Comparison of ENCODE assay signal across 1 cellular context in genomic region chr2:149587220-149587949, GRCh38.
A peak's percentile ranks its signal among the peaks of the same experiment; 100 is the strongest.
TF ChIP-seq lines count a peak whose summit lies in the region.

MMADHC (minus strand) TSS chr2:149587775; CDS start chr2:149587097, 678 bp downstream.

TF ChIP-seq in K562, 482 proteins besides CTCF, POLR2A, EP300 and RAD21 (continued from another document and continues in another):
- peak in 2 of 3 experiments; percentile 51 to 87; a peak in 3 of 6 replicates for TF ChIP-seq ZBTB11 (CRISPR knock-in tag; IDR thresholded peaks at IDR 0.05)
- TF ChIP-seq MAFK (IDR thresholded peaks at IDR 0.05; ENCODE audit: low read length), result 0 out of 2 replicates have a peak, but pooled peaks have one; percentile 2
- 0 out of 2 replicates have a peak, but pooled peaks have one; percentile 7 for TF ChIP-seq SIN3B (IDR thresholded peaks at IDR 0.05; ENCODE audit: low read depth)
- no peak for TF ChIP-seq KLF10 (CRISPR knock-in tag; IDR thresholded peaks at IDR 0.05)
- TF ChIP-seq BRCA1 (IDR thresholded peaks at IDR 0.05), result no peak
- TF ChIP-seq BRCA1 (CRISPR knock-in tag; IDR thresholded peaks at IDR 0.05), result no peak
- no peak for TF ChIP-seq CHCHD3 (CRISPR knock-in tag; IDR thresholded peaks at IDR 0.05)
- TF ChIP-seq YY1 (IDR thresholded peaks at IDR 0.05; ENCODE audit: borderline replicate concordance in 1 of 3, control insufficient read depth in 1 of 3, extremely low read depth in 1 of 3, insufficient read depth in 3 of 3, insufficient read length in 1 of 3, insufficient replicate concordance in 2 of 3, low read depth in 1 of 3, low read length in 2 of 3), result peak; percentile 96 to 99 (median 98)
- TF ChIP-seq ZNF583 (CRISPR knock-in tag; IDR thresholded peaks at IDR 0.05), result no peak
- no peak for TF ChIP-seq ZNF121 (CRISPR knock-in tag; conservative IDR thresholded peaks at IDR 0.05)
- no peak for TF ChIP-seq LEF1 (IDR thresholded peaks at IDR 0.05)
- peak; percentile 87 for TF ChIP-seq NKRF (IDR thresholded peaks at IDR 0.05; ENCODE audit: borderline replicate concordance)
- TF ChIP-seq RFX7 (CRISPR knock-in tag; IDR thresholded peaks at IDR 0.05), result no peak
- TF ChIP-seq NRF1 (conservative IDR thresholded peaks at IDR 0.05 in 1 of 2, IDR thresholded peaks at IDR 0.05 in 1 of 2), result peak; percentile 96 to 97
- TF ChIP-seq RBM39 (optimal IDR thresholded peaks at IDR 0.05; ENCODE audit: low read depth, low read length), result no peak
- no peak for TF ChIP-seq SMARCB1 (IDR thresholded peaks at IDR 0.05; ENCODE audit: insufficient read length, low read depth)
- TF ChIP-seq GMEB1 (CRISPR knock-in tag; IDR thresholded peaks at IDR 0.05), result peak; percentile 87
- no peak for TF ChIP-seq ZNF79 (CRISPR knock-in tag; IDR thresholded peaks at IDR 0.05; ENCODE audit: low read depth)
- no peak for TF ChIP-seq HINFP (tag; conservative IDR thresholded peaks at IDR 0.05; ENCODE audit: low read depth)
- TF ChIP-seq MTF1 (CRISPR knock-in tag; IDR thresholded peaks at IDR 0.05; ENCODE audit: borderline replicate concordance), result no peak
- TF ChIP-seq PREB (CRISPR knock-in tag; IDR thresholded peaks at IDR 0.05), result no peak
- peak; percentile 48; the same call in 1 of the 2 replicates for TF ChIP-seq BACH1 (tag; IDR thresholded peaks at IDR 0.05)
- peak in 1 of 2 experiments; percentile 77; a peak in 2 of 4 replicates for TF ChIP-seq HDAC1 (IDR thresholded peaks at IDR 0.05)
- no peak for TF ChIP-seq ZNF124 (CRISPR knock-in tag; IDR thresholded peaks at IDR 0.05)
- no peak for TF ChIP-seq ZNF324 (CRISPR knock-in tag; IDR thresholded peaks at IDR 0.05)
- peak; percentile 51; the same call in 1 of the 2 replicates for TF ChIP-seq PKNOX1 (IDR thresholded peaks at IDR 0.05)
- no peak for TF ChIP-seq ZNF12 (CRISPR knock-in tag; IDR thresholded peaks at IDR 0.05)
- no peak for TF ChIP-seq HMGN3 (IDR thresholded peaks at IDR 0.05; ENCODE audit: borderline replicate concordance, extremely low read depth, insufficient read length, low read depth, low read length)
- no peak; a peak in 1 of 4 replicates for TF ChIP-seq TRIM24 (IDR thresholded peaks at IDR 0.05)
- TF ChIP-seq MECOM (CRISPR knock-in tag; IDR thresholded peaks at IDR 0.05), result no peak
- TF ChIP-seq GABPB2 (CRISPR knock-in tag; conservative IDR thresholded peaks at IDR 0.05), result no peak; the same call in 1 of the 2 replicates
- TF ChIP-seq KAT7 (CRISPR knock-in tag; IDR thresholded peaks at IDR 0.05; ENCODE audit: borderline replicate concordance), result peak; percentile 96; the same call in 1 of the 2 replicates
- no peak for TF ChIP-seq ZNF609 (CRISPR knock-in tag; IDR thresholded peaks at IDR 0.05; ENCODE audit: borderline replicate concordance)
- no peak for TF ChIP-seq HMG20B (CRISPR knock-in tag; IDR thresholded peaks at IDR 0.05)
- no peak for TF ChIP-seq PCBP2 (IDR thresholded peaks at IDR 0.05; ENCODE audit: low read depth, low read length, poor library complexity, severe bottlenecking)
- TF ChIP-seq HDAC6 (IDR thresholded peaks at IDR 0.05; ENCODE audit: low read depth, low read length), result no peak
- TF ChIP-seq BRD4 (IDR thresholded peaks at IDR 0.05), result peak; percentile 99
- peak; percentile 55; the same call in 1 of the 2 replicates for TF ChIP-seq E2F1 (CRISPR knock-in tag; IDR thresholded peaks at IDR 0.05)
- peak; percentile 90 for TF ChIP-seq KAT8 (IDR thresholded peaks at IDR 0.05; ENCODE audit: low read depth)
- TF ChIP-seq SMAD2 (IDR thresholded peaks at IDR 0.05; ENCODE audit: low read depth, low read length), result no peak
- TF ChIP-seq NCOA6 (IDR thresholded peaks at IDR 0.05), result no peak
- no peak for TF ChIP-seq HNRNPH1 (optimal IDR thresholded peaks at IDR 0.05; ENCODE audit: low read depth, low read length)
- TF ChIP-seq FOXP4 (CRISPR knock-in tag; IDR thresholded peaks at IDR 0.05; ENCODE audit: borderline replicate concordance), result no peak
- peak; percentile 73; the same call in 1 of the 2 replicates for TF ChIP-seq OTX1 (CRISPR knock-in tag; IDR thresholded peaks at IDR 0.05)
- TF ChIP-seq ZKSCAN3 (CRISPR knock-in tag; IDR thresholded peaks at IDR 0.05), result no peak
